Comparison of ENCODE assay signal across 15 cellular contexts in genomic region chr3:190780524-190780923, GRCh38.
DNase-seq lines count a peak whose midpoint lies in the region; FAIRE-seq and TF ChIP-seq lines count a peak whose summit lies in the region.
"Had no signal": no experiment of that assay in that cellular context is flagged by ENCODE, and none has a peak within 500 bp of the region (broad histone marks: within the 10 kb centered on the region; RNA-seq: fewer than 3 reads in every experiment).

No MANE protein-coding gene starts in this region.

- no peak overlapping the region for H2AFZ ChIP-seq in Karpas-422 (ENCODE audit: low read length)

- POLR2A ChIA-PET in GM10248 (lab: Yijun Ruan, JAX) = no interaction called here

- peaks cover 36% of the 10 kb centered on the region for H3K9me3 ChIP-seq in Karpas-422 (ENCODE audit: low read length)
- H3K9me3 ChIP-seq: A549 had no signal

- FAIRE-seq in H54 (lab: Jason Lieb, UNC) = peak; percentile 87
- FAIRE-seq: A549, GM12892, H1 had no signal

- no peaks in the 10 kb centered on the region for H3K36me3 ChIP-seq in Karpas-422 (ENCODE audit: insufficient read depth, low read length)

- TF ChIP-seq CTCF in epithelial cell of esophagus (IDR thresholded peaks at IDR 0.05; ENCODE audit: insufficient read depth, low read depth, low read length, missing control alignments) (no peak), GM10248 (IDR thresholded peaks at IDR 0.05; ENCODE audit: control extremely low read depth, extremely low read depth, low read depth, missing control alignments) (no peak)

- H3K79me2 ChIP-seq in Karpas-422 (ENCODE audit: low read length) = no peaks in the 10 kb centered on the region

- H3K4me1 ChIP-seq in Karpas-422 (ENCODE audit: low read length) = no peaks in the 10 kb centered on the region
- H3K4me1 ChIP-seq: A549 had no signal

- H3K9me2 ChIP-seq in Karpas-422 (replicated peaks; ENCODE audit: insufficient read depth, low read length) = no peaks in the 10 kb centered on the region

- no peak overlapping the region for H3K9ac ChIP-seq in Karpas-422 (ENCODE audit: low read length)
- H3K9ac ChIP-seq: KMS-11 had no signal

- H3K27ac ChIP-seq in Karpas-422 (ENCODE audit: low read length) = no peak overlapping the region
- H3K27ac ChIP-seq: A549, HL-60, KMS-11 had no signal

- H3K27me3 ChIP-seq in Karpas-422 (ENCODE audit: low read length) = no peaks in the 10 kb centered on the region

- DNase-seq in H54 (ENCODE audit: insufficient read length, low spot score) (no peak), LHCN-M2 (ENCODE audit: low read depth) (peak; percentile 4), epithelial cell of esophagus (ENCODE audit: low read depth) (peak; percentile 16), GM10248 (ENCODE audit: extremely low spot score) (no peak), cortex of kidney (lab: John Stamatoyannopoulos, UW) (no peak), Karpas-422 (no peak)
- no peak for DNase-seq in activated T-cell treated with anti-CD3 and anti-CD28 coated beads, Interleukin-2, amount 50 U/mL, for 48 hours
- DNase-seq: CD8-positive, alpha-beta T cell; COR-L47; DMS53 had no signal

- H3K4me2 ChIP-seq in Karpas-422 (ENCODE audit: low read depth, low read length, poor library complexity, severe bottlenecking) = no peak overlapping the region
- H3K4me2 ChIP-seq: A549, KMS-11 had no signal

- CTCF ChIA-PET in GM10248 (lab: Yijun Ruan, JAX) = no interaction called here

- H3K4me3 ChIP-seq in epithelial cell of esophagus (ENCODE audit: low read length) (no peak overlapping the region), Karpas-422 (ENCODE audit: low read length) (no peak overlapping the region)
- H3K4me3 ChIP-seq: A549 had no signal

- no peaks in the 10 kb centered on the region for H4K20me1 ChIP-seq in Karpas-422 (ENCODE audit: insufficient read depth, low read depth, low read length)

- no peak for TF ChIP-seq POLR2A in H54 (IDR thresholded peaks at IDR 0.05; ENCODE audit: low read depth, low read length)

Comparison
In these comparisons a context has a peak if more than half of its experiments do, and no peak if none do; other contexts are left out.
1. DNase-seq: peak in LHCN-M2 (single experiment) and epithelial cell of esophagus (single experiment); none in H54 (single experiment), activated T-cell treated with anti-CD3 and anti-CD28 coated beads, Interleukin-2, amount 50 U/mL, for 48 hours (0 of 2), GM10248 (single experiment), cortex of kidney (single experiment) and Karpas-422 (single experiment).